Comparison of ENCODE assay signal across 8 cellular contexts in genomic region chr15:30043211-30043655, GRCh38. TPM values are rescaled to one million over a fixed set of nuclear protein-coding genes. Genes with fewer than 3 reads are reported as not detected.
DNase-seq lines count a peak whose midpoint lies in the region; ATAC-seq, FAIRE-seq and TF ChIP-seq lines count a peak whose summit lies in the region.
"Had no signal": no experiment of that assay in that cellular context is flagged by ENCODE, and none has a peak within 500 bp of the region (broad histone marks: within the 10 kb centered on the region; RNA-seq: fewer than 3 reads in every experiment).

No MANE protein-coding gene starts in this region.

- no peaks in the 10 kb centered on the region for H3K79me2 ChIP-seq in PC-9 (ENCODE audit: low read depth)

- no peaks in the 10 kb centered on the region; the same call in 1 of the 2 replicates for H4K20me1 ChIP-seq in PC-9 (ENCODE audit: insufficient read depth)

- FAIRE-seq in G401.6 (lab: Jason Lieb, UNC) = peak; percentile 23

- no peaks in the 10 kb centered on the region for H3K36me3 ChIP-seq in PC-9 (ENCODE audit: low read depth)

- H2AFZ ChIP-seq in PC-9 = no peak overlapping the region

- no peaks in the 10 kb centered on the region for H3K9me2 ChIP-seq in PC-9 (ENCODE audit: insufficient read depth)

- H3K9me3 ChIP-seq in PC-9 (ENCODE audit: insufficient read depth, low read depth) = no peaks in the 10 kb centered on the region

- ATAC-seq in sciatic nerve (peak; percentile 70), GM19397 (IDR thresholded peaks at IDR 0.05; ENCODE audit: unreplicated experiment) (no peak), esophagus mucosa (no peak), GM19023 (IDR thresholded peaks at IDR 0.05; ENCODE audit: unreplicated experiment) (no peak)

- POLR2A ChIA-PET in PC-9 (lab: Charles Lee; ENCODE audit: unreplicated experiment) = no interaction called here

- DNase-seq in PC-9 (no peak), fibroblast of gingiva (ENCODE audit: low read depth) (peak; percentile 8), sciatic nerve (ENCODE audit: low spot score) (no peak)
- DNase-seq: stimulated activated CD4-positive, alpha-beta T cell treated with anti-CD3 and anti-CD28 coated beads, Interleukin-15, amount 100 ng/mL, for 24 hours had no signal

- CTCF ChIA-PET in PC-9 (lab: Charles Lee) = no interaction called here

- BruUV-seq in PC-9 (replicated peaks; lab: Mats Ljungman, UMichigan) = no TSS peak

- no peaks in the 10 kb centered on the region; the same call in 1 of the 2 replicates for H3K27me3 ChIP-seq in PC-9 (ENCODE audit: insufficient read depth, low read depth)

- intact Hi-C loops in PC-9 (cut with micrococcal nuclease; ENCODE audit: unreplicated experiment) = loop anchor here (1.0 to 5.0 kb wide), 3 partner anchors 121 to 375 kb away; no protein-coding TSS in a partner anchor
- intact Hi-C loops in sciatic nerve (cut with DNase I) = no loop called here

- no peak overlapping the region for H3K4me3 ChIP-seq in PC-9

- H3F3A ChIP-seq in PC-9 (ENCODE audit: insufficient read depth, low read depth) = no peaks in the 10 kb centered on the region

- no peak overlapping the region for H3K27ac ChIP-seq in PC-9

- H3K4me2 ChIP-seq in PC-9 = no peak overlapping the region

- H3K4me1 ChIP-seq in PC-9 (replicated peaks; ENCODE audit: insufficient read depth) = no peaks in the 10 kb centered on the region

- peak; percentile 42; the same call in 1 of the 2 replicates for TF ChIP-seq CTCF in PC-9 (conservative IDR thresholded peaks at IDR 0.05)

RNA-seq across cellular contexts. Expression of gene GOLGA8J, which starts 39.5 kb away (rescaled TPM):
- not detected in 2 replicates for total RNA-seq in PC-9 (2021)
- 0.89 TPM for total RNA-seq in sciatic nerve
- total RNA-seq in esophagus mucosa = 0.20 TPM
